In the genomic region with DNA sequence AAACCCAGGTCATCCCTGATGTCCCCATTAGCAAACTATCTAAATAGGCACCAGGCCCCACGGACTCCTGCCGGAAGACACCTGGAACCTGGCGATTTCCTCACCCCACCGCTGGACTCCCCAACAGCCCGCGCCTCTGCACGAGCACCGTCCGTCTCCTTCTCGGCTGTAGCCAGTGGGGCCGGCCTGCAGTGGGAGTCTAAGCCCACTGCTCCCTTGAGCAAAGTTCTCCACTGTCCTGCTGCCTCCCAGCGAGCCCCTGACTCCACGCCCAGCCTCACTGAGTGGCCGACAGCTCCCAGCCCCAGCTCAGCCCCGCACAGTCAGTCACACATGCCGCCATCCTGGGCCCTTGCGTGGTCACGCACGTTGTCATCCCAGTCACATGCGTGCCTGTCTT, we compare ENCODE assay signal across 1 cellular context.
TF ChIP-seq lines count a peak whose summit lies in the region.

No MANE protein-coding gene starts in this region.

TF ChIP-seq in H1, 55 proteins besides CTCF, POLR2A, EP300 and RAD21:
- TF ChIP-seq SP1 (IDR thresholded peaks at IDR 0.05; ENCODE audit: low read depth, low read length) = no peak
- no peak for TF ChIP-seq RXRA (IDR thresholded peaks at IDR 0.05; ENCODE audit: insufficient read depth, low read depth, low read length)
- no peak for TF ChIP-seq KDM4A (IDR thresholded peaks at IDR 0.05; ENCODE audit: low read depth, low read length, severe bottlenecking)
- TF ChIP-seq TAF7 (optimal IDR thresholded peaks at IDR 0.05; ENCODE audit: borderline replicate concordance, low read depth, low read length) = no peak
- no peak for TF ChIP-seq YY1 (IDR thresholded peaks at IDR 0.05; ENCODE audit: low read depth, low read length)
- TF ChIP-seq HDAC6 (IDR thresholded peaks at IDR 0.05; ENCODE audit: low read depth, low read length) = no peak
- TF ChIP-seq CREB1 (IDR thresholded peaks at IDR 0.05) = no peak
- no peak for TF ChIP-seq SP4 (IDR thresholded peaks at IDR 0.05; ENCODE audit: low read length)
- no peak for TF ChIP-seq CEBPB (IDR thresholded peaks at IDR 0.05; ENCODE audit: low read depth, low read length)
- no peak for TF ChIP-seq TBP (IDR thresholded peaks at IDR 0.05; ENCODE audit: low read depth, low read length)
- no peak for TF ChIP-seq ZNF274 (IDR thresholded peaks at IDR 0.05; ENCODE audit: borderline replicate concordance, extremely low read depth, low read length)
